Comparison of ENCODE assay signal across 1 cellular context in the genomic region with DNA sequence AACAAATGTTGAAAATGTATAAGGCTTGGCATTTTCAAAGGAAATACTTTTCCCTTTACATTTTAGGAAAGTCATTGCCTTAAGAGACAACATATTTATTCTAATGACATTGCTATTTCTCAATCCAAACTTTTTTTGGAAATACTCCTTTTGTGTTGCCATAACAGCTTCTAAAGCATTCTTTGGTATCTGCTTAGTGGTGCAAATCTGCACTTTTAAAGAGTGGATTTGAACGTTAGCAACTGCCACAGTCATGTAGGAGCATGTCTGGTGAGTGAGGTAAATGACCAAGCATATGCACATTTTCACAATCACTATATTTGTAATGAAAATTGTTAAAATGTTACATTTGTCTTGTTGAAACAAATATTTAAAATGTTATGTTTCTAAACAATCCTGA.
TF ChIP-seq lines count a peak whose summit lies in the region.

No MANE protein-coding gene starts in this region.

TF ChIP-seq in IMR-90, 13 proteins besides CTCF, POLR2A, EP300 and RAD21 (continued from another document):
- TF ChIP-seq MXI1 (IDR thresholded peaks at IDR 0.05; ENCODE audit: borderline replicate concordance, low read depth, low read length) (no peak), MAZ (IDR thresholded peaks at IDR 0.05; ENCODE audit: borderline replicate concordance, low read depth, low read length) (no peak)
- TF ChIP-seq, protein P1, sequence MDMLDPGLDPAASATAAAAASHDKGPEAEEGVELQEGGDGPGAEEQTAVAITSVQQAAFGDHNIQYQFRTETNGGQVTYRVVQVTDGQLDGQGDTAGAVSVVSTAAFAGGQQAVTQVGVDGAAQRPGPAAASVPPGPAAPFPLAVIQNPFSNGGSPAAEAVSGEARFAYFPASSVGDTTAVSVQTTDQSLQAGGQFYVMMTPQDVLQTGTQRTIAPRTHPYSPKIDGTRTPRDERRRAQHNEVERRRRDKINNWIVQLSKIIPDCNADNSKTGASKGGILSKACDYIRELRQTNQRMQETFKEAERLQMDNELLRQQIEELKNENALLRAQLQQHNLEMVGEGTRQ (IDR thresholded peaks at IDR 0.05; ENCODE audit: low read depth, low read length): no peak
